30 cellular contexts compared by ENCODE assay signal in the genomic region with DNA sequence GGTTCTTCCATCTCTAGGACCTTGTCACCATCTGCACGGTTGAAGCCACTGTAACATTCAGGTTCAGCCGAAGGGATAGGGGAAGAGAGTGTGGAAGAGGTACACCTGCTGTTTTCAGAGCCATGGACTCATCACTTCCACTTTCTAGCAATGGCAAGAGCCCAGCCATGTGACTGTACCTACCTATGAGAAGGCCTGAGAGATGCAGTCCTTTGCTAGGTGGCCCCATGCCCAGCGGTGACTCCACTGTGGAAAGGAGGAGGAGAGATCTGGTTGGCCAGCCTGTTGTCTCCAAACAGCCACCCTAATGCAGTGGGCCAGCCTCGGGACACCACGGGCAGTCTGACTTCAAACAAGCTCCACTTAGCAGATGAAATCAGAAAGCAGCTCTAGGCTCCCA. TPM values are rescaled to one million over a fixed set of nuclear protein-coding genes. Genes with fewer than 3 reads are reported as not detected.
"Had no signal": no experiment of that assay in that cellular context is flagged by ENCODE, and none has a peak within 500 bp of the region (broad histone marks: within the 10 kb centered on the region; RNA-seq: fewer than 3 reads in every experiment).

No MANE protein-coding gene starts in this region.

- H3K4me3 Mint-ChIP-seq: naive thymus-derived CD4-positive, alpha-beta T cell; nephron; stimulated activated effector memory CD8-positive, alpha-beta T cell treated with anti-CD3 and anti-CD28 coated beads, Interleukin-12 subunit alpha, Interleukin-12 subunit beta, amount 100 ng/mL, for 72 hours; type B pancreatic cell had no signal

- DNase-seq: dermis blood vessel endothelial cell; effector memory CD4-positive, alpha-beta T cell; foreskin keratinocyte; glutamatergic neuron; heart right ventricle; hippocampal formation; left cardiac atrium; left lung; mesendoderm; midbrain; naive thymus-derived CD4-positive, alpha-beta T cell; occipital lobe; ovary; posterior cingulate gyrus; stimulated activated CD4-positive, alpha-beta T cell treated with anti-CD3 and anti-CD28 coated beads, Interleukin-2, amount 100 ng/mL, for 24 hours; stimulated activated CD4-positive, alpha-beta T cell treated with anti-CD3 and anti-CD28 coated beads, Interleukin-4, amount 100 ng/mL, for 24 hours; stimulated activated naive CD4-positive, alpha-beta T cell treated with Interleukin-2 at 50 U/mL for 16 hours; stomach; tibial artery; uterus had no signal

- H3K4me2 ChIP-seq: smooth muscle cell had no signal

- H3K36me3 ChIP-seq: heart right ventricle, left lung, ovary, uterus had no signal

- H3K4me3 ChIP-seq: coronary artery, esophagus muscularis mucosa, gastroesophageal sphincter, heart right ventricle, left lung, ovary, smooth muscle cell, stomach, tibial artery, uterus had no signal

- ATAC-seq: foreskin keratinocyte; gastroesophageal sphincter; heart right ventricle; left cardiac atrium; left lung; naive thymus-derived CD4-positive, alpha-beta T cell; sciatic nerve; stimulated activated effector memory CD8-positive, alpha-beta T cell treated with anti-CD3 and anti-CD28 coated beads, Interleukin-12 subunit alpha, Interleukin-12 subunit beta, amount 100 ng/mL, for 72 hours had no signal

- H3K27me3 ChIP-seq: esophagus muscularis mucosa, gastroesophageal sphincter, ovary, uterus had no signal

- H3K27ac Mint-ChIP-seq: naive thymus-derived CD4-positive, alpha-beta T cell; nephron; stimulated activated effector memory CD8-positive, alpha-beta T cell treated with anti-CD3 and anti-CD28 coated beads, Interleukin-12 subunit alpha, Interleukin-12 subunit beta, amount 100 ng/mL, for 72 hours; type B pancreatic cell had no signal

- H3K9me3 ChIP-seq: esophagus muscularis mucosa, gastroesophageal sphincter, left lung, ovary, stomach, tibial artery, uterus had no signal

- H3K4me1 ChIP-seq: heart right ventricle, left lung, stomach, tibial artery, uterus had no signal

- H3K36me3 Mint-ChIP-seq: naive thymus-derived CD4-positive, alpha-beta T cell; stimulated activated effector memory CD8-positive, alpha-beta T cell treated with anti-CD3 and anti-CD28 coated beads, Interleukin-12 subunit alpha, Interleukin-12 subunit beta, amount 100 ng/mL, for 72 hours; type B pancreatic cell had no signal

- H3K27ac ChIP-seq: coronary artery, esophagus muscularis mucosa, foreskin keratinocyte, gastroesophageal sphincter, heart right ventricle, left lung, ovary, stomach, tibial artery, uterus had no signal

- H3K9me3 Mint-ChIP-seq: stimulated activated effector memory CD8-positive, alpha-beta T cell treated with anti-CD3 and anti-CD28 coated beads, Interleukin-12 subunit alpha, Interleukin-12 subunit beta, amount 100 ng/mL, for 72 hours; type B pancreatic cell had no signal

RNA-seq across cellular contexts. Expression of a gene that starts 16.0 kb away (rescaled TPM):
- total RNA-seq: endothelial cell of umbilical vein, lung microvascular endothelial cell had no signal
- polyA plus RNA-seq: endothelial cell of umbilical vein, smooth muscle cell had no signal
